29 cellular contexts compared by ENCODE assay signal in the genomic region with DNA sequence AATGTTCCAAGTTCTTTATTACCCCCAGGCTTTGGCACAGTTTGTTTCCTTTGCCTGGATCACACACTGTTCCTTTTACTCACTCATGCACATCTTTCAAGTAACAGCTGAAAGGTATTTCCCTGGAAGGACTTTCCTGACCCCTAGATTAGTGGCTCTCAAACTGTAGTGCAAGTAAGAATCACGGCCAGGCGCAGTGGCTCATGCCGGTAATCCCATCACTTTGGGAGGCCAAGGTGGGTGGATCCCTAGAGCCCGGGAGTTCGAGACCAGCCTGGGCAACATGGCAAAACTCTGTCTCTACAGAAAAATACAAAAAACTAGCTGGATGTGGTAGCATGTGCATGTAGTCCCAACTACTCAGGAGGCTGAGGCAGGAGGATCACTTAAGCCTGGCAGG. TPM values are rescaled to one million over a fixed set of nuclear protein-coding genes. Genes with fewer than 3 reads are reported as not detected.
"Had no signal": no experiment of that assay in that cellular context is flagged by ENCODE, and none has a peak within 500 bp of the region (broad histone marks: within the 10 kb centered on the region; RNA-seq: fewer than 3 reads in every experiment).

No MANE protein-coding gene starts in this region.

- ATAC-seq: activated T-cell treated with anti-CD3 and anti-CD28 coated beads, Interleukin-2, amount 50 U/mL, for 72 hours; gastroesophageal sphincter; T-helper 17 cell; WTC11 had no signal

- H3K27ac ChIP-seq: brain microvascular endothelial cell, coronary artery, dorsolateral prefrontal cortex, esophagus squamous epithelium, gastroesophageal sphincter had no signal

- H3K36me3 Mint-ChIP-seq: activated naive CD8-positive, alpha-beta T cell; WTC11 had no signal

- DNase-seq: activated CD4-positive, alpha-beta memory T cell treated with anti-CD3 and anti-CD28 coated beads, Interleukin-2, amount 10 ng/mL, durations not matched to agents 7 days and 5 days; activated CD4-positive, alpha-beta T cell treated with anti-CD3 and anti-CD28 coated beads for 1 hour; activated CD4-positive, alpha-beta T cell treated with anti-CD3 and anti-CD28 coated beads for 4 hours; activated CD4-positive, alpha-beta T cell treated with anti-CD3 and anti-CD28 coated beads, Interleukin-2, amount 10 ng/mL, durations not matched to agents 7 days and 5 days; activated CD4-positive, alpha-beta T cell treated with anti-CD3 and anti-CD28 coated beads, Interleukin-2, amount 50 U/mL, for 4 hours; activated CD8-positive, alpha-beta memory T cell treated with anti-CD3 and anti-CD28 coated beads, Interleukin-2, amount 50 U/mL, for 48 hours; activated gamma-delta T cell; activated naive CD4-positive, alpha-beta T cell; activated naive CD4-positive, alpha-beta T cell treated with anti-CD3 and anti-CD28 coated beads, Interleukin-2, amount 50 U/mL, for 16 hours; activated T-cell treated with anti-CD3 and anti-CD28 coated beads for 4 hours; activated T-cell treated with anti-CD3 and anti-CD28 coated beads, Interleukin-2, amount 50 U/mL, for 24 hours; activated T-cell treated with anti-CD3 and anti-CD28 coated beads, Interleukin-2, amount 50 U/mL, for 72 hours; amniotic stem cell; anterior cingulate cortex; brain microvascular endothelial cell; dorsolateral prefrontal cortex; effector memory CD4-positive, alpha-beta T cell; esophagus squamous epithelium; foreskin melanocyte; T-helper 1 cell; T-helper 17 cell; T1000 had no signal

- H3K27ac Mint-ChIP-seq: activated CD4-positive, alpha-beta memory T cell treated with anti-CD3 and anti-CD28 coated beads, Interleukin-2, amount 10 ng/mL, durations not matched to agents 7 days and 5 days; activated CD4-positive, alpha-beta T cell treated with anti-CD3 and anti-CD28 coated beads, Interleukin-2, amount 10 ng/mL, durations not matched to agents 7 days and 5 days; activated naive CD8-positive, alpha-beta T cell; activated T-cell treated with anti-CD3 and anti-CD28 coated beads, Interleukin-2, amount 50 U/mL, for 24 hours; activated T-cell treated with anti-CD3 and anti-CD28 coated beads, Interleukin-2, amount 50 U/mL, for 72 hours; dendritic cell treated with granulocyte-macrophage colony-stimulating factor and Interleukin-4, amounts not matched to agents 40 ng/mL and 50 ng/mL, for 4 days; T-helper 2 cell treated with Interferon-gamma antibody and Interleukin-4, amounts not matched to agents 5 μg/mL and 100 μg/mL, for 36 hours; WTC11 had no signal

- H3K4me1 Mint-ChIP-seq: activated CD4-positive, alpha-beta memory T cell treated with anti-CD3 and anti-CD28 coated beads, Interleukin-2, amount 10 ng/mL, durations not matched to agents 7 days and 5 days; activated CD4-positive, alpha-beta T cell treated with anti-CD3 and anti-CD28 coated beads, Interleukin-2, amount 10 ng/mL, durations not matched to agents 7 days and 5 days; central memory CD8-positive, alpha-beta T cell; T-helper 17 cell had no signal

- H3K4me3 ChIP-seq: coronary artery, dorsolateral prefrontal cortex, esophagus squamous epithelium, gastroesophageal sphincter had no signal

- H3K9me3 Mint-ChIP-seq: activated CD4-positive, alpha-beta memory T cell treated with anti-CD3 and anti-CD28 coated beads, Interleukin-2, amount 10 ng/mL, durations not matched to agents 7 days and 5 days; activated T-cell treated with anti-CD3 and anti-CD28 coated beads, Interleukin-2, amount 50 U/mL, for 24 hours; activated T-cell treated with anti-CD3 and anti-CD28 coated beads, Interleukin-2, amount 50 U/mL, for 72 hours; central memory CD8-positive, alpha-beta T cell; T-helper 2 cell treated with Interferon-gamma antibody and Interleukin-4, amounts not matched to agents 5 μg/mL and 100 μg/mL, for 36 hours had no signal

- H3K4me3 Mint-ChIP-seq: activated CD4-positive, alpha-beta memory T cell treated with anti-CD3 and anti-CD28 coated beads, Interleukin-2, amount 10 ng/mL, durations not matched to agents 7 days and 5 days; activated CD4-positive, alpha-beta T cell treated with anti-CD3 and anti-CD28 coated beads, Interleukin-2, amount 10 ng/mL, durations not matched to agents 7 days and 5 days; activated naive CD8-positive, alpha-beta T cell; activated T-cell treated with anti-CD3 and anti-CD28 coated beads, Interleukin-2, amount 50 U/mL, for 24 hours; activated T-cell treated with anti-CD3 and anti-CD28 coated beads, Interleukin-2, amount 50 U/mL, for 72 hours; central memory CD8-positive, alpha-beta T cell; dendritic cell treated with granulocyte-macrophage colony-stimulating factor and Interleukin-4, amounts not matched to agents 40 ng/mL and 50 ng/mL, for 4 days; T-helper 17 cell; T-helper 2 cell treated with Interferon-gamma antibody and Interleukin-4, amounts not matched to agents 5 μg/mL and 100 μg/mL, for 36 hours; WTC11 had no signal

RNA-seq across cellular contexts. Expression of a gene that starts 26.3 kb away (rescaled TPM):
- total RNA-seq: activated CD4-positive, alpha-beta memory T cell treated with anti-CD3 and anti-CD28 coated beads, Interleukin-2, amount 10 ng/mL, durations not matched to agents 7 days and 5 days; activated CD4-positive, alpha-beta T cell treated with anti-CD3 and anti-CD28 coated beads, Interleukin-2, amount 10 ng/mL, durations not matched to agents 7 days and 5 days had no signal
